Comparison of ENCODE assay signal across 25 cellular contexts in genomic region chr18:67363694-67364093, GRCh38.
DNase-seq lines count a peak whose midpoint lies in the region; TF ChIP-seq lines count a peak whose summit lies in the region.
"Had no signal": no experiment of that assay in that cellular context is flagged by ENCODE, and none has a peak within 500 bp of the region (broad histone marks: within the 10 kb centered on the region; RNA-seq: fewer than 3 reads in every experiment).

No MANE protein-coding gene starts in this region.

- H3K27me3 ChIP-seq in neuronal stem cell (ENCODE audit: control insufficient read depth in 3 of 3, insufficient read depth in 3 of 3, low read depth in 1 of 3, low read length in 3 of 3) (no peaks in the 10 kb centered on the region), suprapubic skin (no peaks in the 10 kb centered on the region)
- H3K27me3 ChIP-seq: BLaER1, MG63 had no signal

- no peak overlapping the region for H3K9ac ChIP-seq in neuronal stem cell (ENCODE audit: low read depth, low read length, poor library complexity)
- H3K9ac ChIP-seq: BLaER1 had no signal

- no peak overlapping the region for H2AK5ac ChIP-seq in neuronal stem cell (ENCODE audit: low read depth, low read length)

- H3K14ac ChIP-seq in neuronal stem cell (ENCODE audit: low read length): no peak overlapping the region

- H3K27ac ChIP-seq in neuronal stem cell (replicated peaks; ENCODE audit: low read length) (no peak overlapping the region), suprapubic skin (no peak overlapping the region)
- H3K27ac ChIP-seq: 22Rv1, BLaER1, SK-N-MC had no signal

- TF ChIP-seq POLR2A in suprapubic skin (IDR thresholded peaks at IDR 0.05): no peak

- H2AFZ ChIP-seq in neuronal stem cell (ENCODE audit: low read length): peak overlapping the region; percentile 45

- no peaks in the 10 kb centered on the region for H3K36me3 ChIP-seq in neuronal stem cell (replicated peaks in 1 of 2; ENCODE audit: control insufficient read depth in 2 of 2, insufficient read depth in 2 of 2, low read length in 2 of 2)
- no peaks in the 10 kb centered on the region for H3K36me3 ChIP-seq in suprapubic skin
- H3K36me3 ChIP-seq: BLaER1, MG63 had no signal

- no peaks in the 10 kb centered on the region for H3K79me1 ChIP-seq in neuronal stem cell (ENCODE audit: low read depth, low read length)

- H3K4me1 ChIP-seq in neuronal stem cell (ENCODE audit: control insufficient read depth in 2 of 2, insufficient read depth in 1 of 2, low read depth in 1 of 2, low read length in 2 of 2): peaks cover 2% of the 10 kb centered on the region in 2 donors
- no peaks in the 10 kb centered on the region for H3K4me1 ChIP-seq in suprapubic skin
- H3K4me1 ChIP-seq: Caco-2 had no signal

- no peak overlapping the region for H2BK5ac ChIP-seq in neuronal stem cell (ENCODE audit: low read length)

- no peak overlapping the region for H2BK15ac ChIP-seq in neuronal stem cell (ENCODE audit: low read length)

- H2BK120ac ChIP-seq in neuronal stem cell (ENCODE audit: low read depth, low read length): no peak overlapping the region

- H4K8ac ChIP-seq in neuronal stem cell (ENCODE audit: low read depth, low read length): no peak overlapping the region

- H3K18ac ChIP-seq in neuronal stem cell (ENCODE audit: low read length): no peak overlapping the region

- no CpG with 5 or more reads among the region's 3 CpGs for WGBS in neuronal stem cell (ENCODE audit: extremely low coverage in 2 of 2, insufficient read length in 2 of 2, insufficient replicate concordance in 1 of 2), 2 donors
- whole genome bisulfite sequencing in suprapubic skin: 95% methylated on average over 3 of the region's 3 CpGs

- H3K4me2 ChIP-seq in neuronal stem cell (ENCODE audit: insufficient read depth, low read length, poor library complexity, severe bottlenecking): no peak overlapping the region

- no peak for TF ChIP-seq CTCF in suprapubic skin (IDR thresholded peaks at IDR 0.05)

- no peak for TF ChIP-seq EP300 in suprapubic skin (IDR thresholded peaks at IDR 0.05)

- H3K4me3 ChIP-seq in neuronal stem cell (ENCODE audit: low read length in 2 of 2) (no peak overlapping the region), suprapubic skin (no peak overlapping the region)
- H3K4me3 ChIP-seq: BLaER1, MG63, SK-N-MC had no signal

- H4K91ac ChIP-seq in neuronal stem cell (ENCODE audit: low read depth, low read length, poor library complexity): no peak overlapping the region

- no peak overlapping the region for H3K4ac ChIP-seq in neuronal stem cell (ENCODE audit: low read length)

- H3K23ac ChIP-seq in neuronal stem cell (ENCODE audit: low read depth, low read length, poor library complexity): no peak overlapping the region

- no peak overlapping the region for H2BK12ac ChIP-seq in neuronal stem cell (ENCODE audit: low read length)

- H3K9me3 ChIP-seq in neuronal stem cell (replicated peaks in 1 of 2; ENCODE audit: control insufficient read depth in 2 of 2, insufficient read depth in 1 of 2, low read depth in 1 of 2, low read length in 2 of 2) (no peaks in the 10 kb centered on the region), suprapubic skin (no peaks in the 10 kb centered on the region)
- H3K9me3 ChIP-seq: BLaER1, Caco-2, MG63 had no signal

- DNase-seq in DMS 273 (lab: John Stamatoyannopoulos, UW; ENCODE audit: unreplicated experiment): peak; percentile 20
- DNase-seq in DMS 273 treated with DMSO at 0.1 percent for 48 hours (lab: John Stamatoyannopoulos, UW): no peak
- DNase-seq in LHCN-M2 (ENCODE audit: low read depth): peak; percentile 59
- DNase-seq in RPMI8226: peak; percentile 22
- DNase-seq in neuronal stem cell (ENCODE audit: low spot score): no peak
- DNase-seq in NCI-H446 (lab: John Stamatoyannopoulos, UW): no peak
- no peak for DNase-seq in NCI-H146 treated with DMSO at 0.1 percent for 48 hours (lab: John Stamatoyannopoulos, UW; ENCODE audit: unreplicated experiment)
- no peak for DNase-seq in suprapubic skin (ENCODE audit: low spot score in 2 of 2)
- DNase-seq: ACHN; CD4-positive, alpha-beta T cell; DMS153; GF-D8; GOT3; Karpas-422; MG63; NCI-H1048; NCI-H1417 treated with DMSO at 0.1 percent for 48 hours; NCI-H187 treated with DMSO at 0.1 percent for 48 hours; NCI-H2107; SHP77; SW 1271 had no signal

Comparison
In these comparisons a context has a peak if more than half of its experiments do, and no peak if none do; other contexts are left out.
1. DNase-seq: peak in DMS 273 (single experiment), LHCN-M2 (single experiment) and RPMI8226 (single experiment); none in DMS 273 treated with DMSO at 0.1 percent for 48 hours (single experiment), neuronal stem cell (single experiment), NCI-H446 (0 of 2), NCI-H146 treated with DMSO at 0.1 percent for 48 hours (single experiment) and suprapubic skin (0 of 2).